1 cellular context compared by ENCODE assay signal in genomic region chr6:159836294-159837140, GRCh38.
TF ChIP-seq lines count a peak whose summit lies in the region.

No MANE protein-coding gene starts in this region.

TF ChIP-seq in H1, 55 proteins besides CTCF, POLR2A, EP300 and RAD21:
- no peak for TF ChIP-seq USF2 (IDR thresholded peaks at IDR 0.05; ENCODE audit: low read length)
